1 cellular context compared by ENCODE assay signal in the genomic region with DNA sequence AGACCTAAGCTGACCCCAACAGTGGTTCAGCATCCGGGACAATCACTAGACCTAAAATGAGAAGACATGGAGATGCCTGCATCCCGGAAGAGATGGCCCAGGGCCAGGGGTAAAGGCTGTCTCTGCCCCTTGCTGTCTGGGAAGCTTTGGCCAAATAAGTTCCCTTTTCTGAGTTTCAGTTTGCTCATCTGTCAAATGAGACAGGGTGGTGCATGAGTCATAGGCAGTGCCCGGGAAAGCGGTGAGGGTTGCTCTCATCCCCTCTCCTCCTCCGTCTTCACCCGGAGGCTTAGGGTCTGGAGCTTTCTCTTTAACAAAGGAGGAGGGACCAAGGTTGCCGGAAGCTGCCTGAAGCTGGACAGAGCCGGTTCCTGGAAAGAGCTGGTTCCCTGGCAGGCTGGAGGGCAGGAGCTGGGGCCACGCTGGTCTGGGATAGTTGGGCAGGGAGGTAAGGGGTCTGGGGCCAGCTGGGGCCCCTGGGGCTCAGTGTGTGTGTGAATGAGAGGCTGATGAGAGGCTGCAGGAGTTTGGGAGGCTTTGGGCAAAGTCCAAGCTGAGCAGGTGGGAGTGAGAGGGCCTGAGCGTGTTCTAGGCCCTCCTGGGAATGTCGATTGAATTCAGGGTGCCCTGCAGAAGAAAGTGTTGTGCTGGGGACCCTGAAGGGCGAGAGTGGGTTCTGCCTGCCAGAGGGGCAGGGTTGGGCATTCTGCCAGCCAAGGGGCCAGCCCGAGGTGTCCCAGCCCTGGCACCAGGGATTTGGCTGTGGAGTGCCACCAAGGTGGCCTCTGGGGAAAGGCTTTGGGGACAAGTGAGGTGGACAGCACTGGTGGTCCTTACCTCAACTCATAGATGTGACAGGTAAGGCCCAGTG.
A peak's percentile ranks its signal among the peaks of the same experiment; 100 is the strongest.
TF ChIP-seq lines count a peak whose summit lies in the region.

A gene with protein sequence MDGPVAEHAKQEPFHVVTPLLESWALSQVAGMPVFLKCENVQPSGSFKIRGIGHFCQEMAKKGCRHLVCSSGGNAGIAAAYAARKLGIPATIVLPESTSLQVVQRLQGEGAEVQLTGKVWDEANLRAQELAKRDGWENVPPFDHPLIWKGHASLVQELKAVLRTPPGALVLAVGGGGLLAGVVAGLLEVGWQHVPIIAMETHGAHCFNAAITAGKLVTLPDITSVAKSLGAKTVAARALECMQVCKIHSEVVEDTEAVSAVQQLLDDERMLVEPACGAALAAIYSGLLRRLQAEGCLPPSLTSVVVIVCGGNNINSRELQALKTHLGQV (plus strand): TSS at position 351 of the 871 bp plus-strand sequence. CDS start 5,603 bp downstream, outside the sequence.

TF ChIP-seq in HCT116, 20 proteins besides CTCF, POLR2A, EP300 and RAD21 (continued from another document):
- TF ChIP-seq, protein P1, sequence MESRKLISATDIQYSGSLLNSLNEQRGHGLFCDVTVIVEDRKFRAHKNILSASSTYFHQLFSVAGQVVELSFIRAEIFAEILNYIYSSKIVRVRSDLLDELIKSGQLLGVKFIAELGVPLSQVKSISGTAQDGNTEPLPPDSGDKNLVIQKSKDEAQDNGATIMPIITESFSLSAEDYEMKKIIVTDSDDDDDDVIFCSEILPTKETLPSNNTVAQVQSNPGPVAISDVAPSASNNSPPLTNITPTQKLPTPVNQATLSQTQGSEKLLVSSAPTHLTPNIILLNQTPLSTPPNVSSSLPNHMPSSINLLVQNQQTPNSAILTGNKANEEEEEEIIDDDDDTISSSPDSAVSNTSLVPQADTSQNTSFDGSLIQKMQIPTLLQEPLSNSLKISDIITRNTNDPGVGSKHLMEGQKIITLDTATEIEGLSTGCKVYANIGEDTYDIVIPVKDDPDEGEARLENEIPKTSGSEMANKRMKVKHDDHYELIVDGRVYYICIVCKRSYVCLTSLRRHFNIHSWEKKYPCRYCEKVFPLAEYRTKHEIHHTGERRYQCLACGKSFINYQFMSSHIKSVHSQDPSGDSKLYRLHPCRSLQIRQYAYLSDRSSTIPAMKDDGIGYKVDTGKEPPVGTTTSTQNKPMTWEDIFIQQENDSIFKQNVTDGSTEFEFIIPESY (IDR thresholded peaks at IDR 0.05; ENCODE audit: extremely low read depth, insufficient replicate concordance, low read length) = no peak
- peak; percentile 57 for TF ChIP-seq FOSL1 (IDR thresholded peaks at IDR 0.05; ENCODE audit: low read depth)
- TF ChIP-seq SP1 (IDR thresholded peaks at IDR 0.05; ENCODE audit: low read depth) = peak; percentile 59; the same call in 1 of the 2 replicates
- TF ChIP-seq ZFX (IDR thresholded peaks at IDR 0.05) = peak; percentile 73; the same call in 1 of the 2 replicates
- peak; percentile 62 for TF ChIP-seq JUND (IDR thresholded peaks at IDR 0.05)
- TF ChIP-seq, protein P2, sequence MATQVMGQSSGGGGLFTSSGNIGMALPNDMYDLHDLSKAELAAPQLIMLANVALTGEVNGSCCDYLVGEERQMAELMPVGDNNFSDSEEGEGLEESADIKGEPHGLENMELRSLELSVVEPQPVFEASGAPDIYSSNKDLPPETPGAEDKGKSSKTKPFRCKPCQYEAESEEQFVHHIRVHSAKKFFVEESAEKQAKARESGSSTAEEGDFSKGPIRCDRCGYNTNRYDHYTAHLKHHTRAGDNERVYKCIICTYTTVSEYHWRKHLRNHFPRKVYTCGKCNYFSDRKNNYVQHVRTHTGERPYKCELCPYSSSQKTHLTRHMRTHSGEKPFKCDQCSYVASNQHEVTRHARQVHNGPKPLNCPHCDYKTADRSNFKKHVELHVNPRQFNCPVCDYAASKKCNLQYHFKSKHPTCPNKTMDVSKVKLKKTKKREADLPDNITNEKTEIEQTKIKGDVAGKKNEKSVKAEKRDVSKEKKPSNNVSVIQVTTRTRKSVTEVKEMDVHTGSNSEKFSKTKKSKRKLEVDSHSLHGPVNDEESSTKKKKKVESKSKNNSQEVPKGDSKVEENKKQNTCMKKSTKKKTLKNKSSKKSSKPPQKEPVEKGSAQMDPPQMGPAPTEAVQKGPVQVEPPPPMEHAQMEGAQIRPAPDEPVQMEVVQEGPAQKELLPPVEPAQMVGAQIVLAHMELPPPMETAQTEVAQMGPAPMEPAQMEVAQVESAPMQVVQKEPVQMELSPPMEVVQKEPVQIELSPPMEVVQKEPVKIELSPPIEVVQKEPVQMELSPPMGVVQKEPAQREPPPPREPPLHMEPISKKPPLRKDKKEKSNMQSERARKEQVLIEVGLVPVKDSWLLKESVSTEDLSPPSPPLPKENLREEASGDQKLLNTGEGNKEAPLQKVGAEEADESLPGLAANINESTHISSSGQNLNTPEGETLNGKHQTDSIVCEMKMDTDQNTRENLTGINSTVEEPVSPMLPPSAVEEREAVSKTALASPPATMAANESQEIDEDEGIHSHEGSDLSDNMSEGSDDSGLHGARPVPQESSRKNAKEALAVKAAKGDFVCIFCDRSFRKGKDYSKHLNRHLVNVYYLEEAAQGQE (IDR thresholded peaks at IDR 0.05; ENCODE audit: low read depth) = no peak
- TF ChIP-seq EZH2phosphoT487 (IDR thresholded peaks at IDR 0.05; ENCODE audit: borderline replicate concordance) = no peak
- TF ChIP-seq, protein P3, sequence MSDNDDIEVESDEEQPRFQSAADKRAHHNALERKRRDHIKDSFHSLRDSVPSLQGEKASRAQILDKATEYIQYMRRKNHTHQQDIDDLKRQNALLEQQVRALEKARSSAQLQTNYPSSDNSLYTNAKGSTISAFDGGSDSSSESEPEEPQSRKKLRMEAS (IDR thresholded peaks at IDR 0.05) = peak; percentile 70
- peak; percentile 93 for TF ChIP-seq POLR2AphosphoS5 (IDR thresholded peaks at IDR 0.05; ENCODE audit: low read depth, low read length)
- TF ChIP-seq SIN3A (IDR thresholded peaks at IDR 0.05; ENCODE audit: low read depth) = peak; percentile 75
- TF ChIP-seq, protein P4, sequence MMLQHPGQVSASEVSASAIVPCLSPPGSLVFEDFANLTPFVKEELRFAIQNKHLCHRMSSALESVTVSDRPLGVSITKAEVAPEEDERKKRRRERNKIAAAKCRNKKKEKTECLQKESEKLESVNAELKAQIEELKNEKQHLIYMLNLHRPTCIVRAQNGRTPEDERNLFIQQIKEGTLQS (IDR thresholded peaks at IDR 0.05) = no peak
